Comparison of ENCODE assay signal across 22 cellular contexts in genomic region chr7:152333134-152333533, GRCh38.
DNase-seq lines count a peak whose midpoint lies in the region; ATAC-seq, FAIRE-seq and TF ChIP-seq lines count a peak whose summit lies in the region.
"Had no signal": no experiment of that assay in that cellular context is flagged by ENCODE, and none has a peak within 500 bp of the region (broad histone marks: within the 10 kb centered on the region; RNA-seq: fewer than 3 reads in every experiment).

No MANE protein-coding gene starts in this region.

- H3K27me3 ChIP-seq in A673 (replicated peaks; ENCODE audit: insufficient read depth, low read depth, low read length, poor library complexity) (no peaks in the 10 kb centered on the region), DOHH2 (ENCODE audit: control insufficient read depth, low read length) (no peaks in the 10 kb centered on the region), K562 (ENCODE audit: control insufficient read depth in 2 of 2, insufficient read depth in 2 of 2, low read length in 2 of 2) (no peaks in the 10 kb centered on the region), testis (no peaks in the 10 kb centered on the region)

- no peaks in the 10 kb centered on the region for H3K9me1 ChIP-seq in K562 (ENCODE audit: control insufficient read depth, insufficient read depth, low read length)

- no peak for TF ChIP-seq POLR2A in K562 (conservative IDR thresholded peaks at IDR 0.05)
- TF ChIP-seq POLR2A in testis (IDR thresholded peaks at IDR 0.05) = no peak

- peaks cover 8% of the 10 kb centered on the region for H3K4me1 ChIP-seq in A673 (ENCODE audit: insufficient read depth, low read length, poor library complexity, severe bottlenecking)
- peaks cover 47% of the 10 kb centered on the region for H3K4me1 ChIP-seq in DOHH2 (ENCODE audit: control insufficient read depth, low read length)
- no peaks in the 10 kb centered on the region for H3K4me1 ChIP-seq in K562 (replicated peaks in 1 of 2; ENCODE audit: control insufficient read depth in 2 of 2, insufficient read depth in 2 of 2, low read length in 2 of 2)
- H3K4me1 ChIP-seq in mucosa of descending colon (ENCODE audit: low read depth) = peaks cover 14% of the 10 kb centered on the region
- H3K4me1 ChIP-seq in testis = peaks cover 8% of the 10 kb centered on the region

- intact Hi-C loops in A673 (cut with micrococcal nuclease; ENCODE audit: unreplicated experiment) = no loop called here
- intact Hi-C loops in K562 (cut with micrococcal nuclease) = no loop called here
- intact Hi-C loops in mucosa of descending colon (cut with DNase I, micrococcal nuclease) = no loop called here
- intact Hi-C loops in testis (cut with DNase I; ENCODE audit: low total_unique reads) = no loop called here

- CTCF ChIA-PET in A673 (lab: Charles Lee) = no interaction called here
- CTCF ChIA-PET in K562 (lab: Yijun Ruan, JAX; ENCODE audit: low intra/inter-chr PET ratio) = no interaction called here

- peak overlapping the region; percentile 17; the same call in 1 of the 2 replicates for H3K4me2 ChIP-seq in DOHH2 (ENCODE audit: low read length)
- no peak overlapping the region for H3K4me2 ChIP-seq in K562 (ENCODE audit: insufficient read depth, low read length)

- H3K4me3 ChIP-seq in A673 (ENCODE audit: low read depth, low read length, poor library complexity, severe bottlenecking) = no peak overlapping the region
- H3K4me3 ChIP-seq in DOHH2 (ENCODE audit: low read length) = no peak overlapping the region
- H3K4me3 ChIP-seq in K562 = no peak overlapping the region
- no peak overlapping the region for H3K4me3 ChIP-seq in mucosa of descending colon
- H3K4me3 ChIP-seq in testis = no peak overlapping the region

- TF ChIP-seq CTCF in A673 (conservative IDR thresholded peaks at IDR 0.05; ENCODE audit: low read depth, low read length) (no peak), DOHH2 (IDR thresholded peaks at IDR 0.05; ENCODE audit: low read depth, low read length, poor library complexity, severe bottlenecking) (no peak), K562 (IDR thresholded peaks at IDR 0.05 in 2 of 3, conservative IDR thresholded peaks at IDR 0.05 in 1 of 3; ENCODE audit: insufficient read depth in 2 of 3, low read depth in 1 of 3, low read length in 3 of 3) (no peak), mucosa of descending colon (IDR thresholded peaks at IDR 0.05) (no peak), testis (IDR thresholded peaks at IDR 0.05) (no peak)

- no peak for TF ChIP-seq RAD21 in K562 (CRISPR knock-in tag; conservative IDR thresholded peaks at IDR 0.05 in 1 of 2, IDR thresholded peaks at IDR 0.05 in 1 of 2)

- H3K9me3 ChIP-seq in A673 (ENCODE audit: low read depth, low read length, poor library complexity, severe bottlenecking) (no peaks in the 10 kb centered on the region), DOHH2 (ENCODE audit: control insufficient read depth, insufficient read depth, low read length) (no peaks in the 10 kb centered on the region), K562 (replicated peaks; ENCODE audit: control insufficient read depth, insufficient read depth, low read depth, low read length) (no peaks in the 10 kb centered on the region), mucosa of descending colon (no peaks in the 10 kb centered on the region), testis (no peaks in the 10 kb centered on the region)

- no peak overlapping the region for H2AFZ ChIP-seq in K562 (ENCODE audit: low read depth, low read length)

- no TSS peak for BruUV-seq in A673 (replicated peaks; lab: Mats Ljungman, UMichigan)
- BruUV-seq in K562 (replicated peaks; lab: Mats Ljungman, UMichigan) = no TSS peak

- H4K20me1 ChIP-seq in DOHH2 (ENCODE audit: control insufficient read depth, insufficient read depth, low read depth, low read length) (peaks cover 28% of the 10 kb centered on the region; the same call in 1 of the 2 replicates), K562 (replicated peaks; ENCODE audit: control insufficient read depth, insufficient read depth, low read length) (peaks cover 13% of the 10 kb centered on the region)

- ATAC-seq in K562 = no peak
- peak; percentile 17 for ATAC-seq in mucosa of descending colon
- ATAC-seq: SK-N-SH treated with all-trans-retinoic acid at 6 μM for 48 hours had no signal

- H3K9ac ChIP-seq in K562 (ENCODE audit: insufficient read depth in 1 of 2, low read depth in 2 of 2, low read length in 2 of 2) = no peak overlapping the region

- H3K79me2 ChIP-seq in DOHH2 (ENCODE audit: control insufficient read depth, low read length) = peaks cover 82% of the 10 kb centered on the region
- H3K79me2 ChIP-seq in K562 (ENCODE audit: control insufficient read depth, insufficient read depth, low read length) = peaks cover 73% of the 10 kb centered on the region

- WGBS in K562 (ENCODE audit: insufficient coverage, low coverage, missing lambda C conversion rate) = 89% methylated on average over 2 of the region's 2 CpGs
- 92 to 100% methylated on average over 2 of the region's 2 CpGs for WGBS in testis, 2 donors

- H3K9me2 ChIP-seq in DOHH2 (replicated peaks; ENCODE audit: control insufficient read depth, low read length) = no peaks in the 10 kb centered on the region

- no peak for TF ChIP-seq EP300 in K562 (IDR thresholded peaks at IDR 0.05; ENCODE audit: low read length)

- FAIRE-seq in K562 (lab: Jason Lieb, UNC) = no peak
- FAIRE-seq: GM12891, GM18507, H54 had no signal

- H3K27ac ChIP-seq in A673 (ENCODE audit: low read depth, low read length, poor library complexity, severe bottlenecking) (no peak overlapping the region), DOHH2 (ENCODE audit: low read depth, low read length) (no peak overlapping the region), K562 (ENCODE audit: extremely low read depth, low read depth, low read length) (no peak overlapping the region), testis (no peak overlapping the region)

- in situ Hi-C loops in K562 (cut with MboI) = no loop called here

- POLR2A ChIA-PET in A673 (lab: Charles Lee; ENCODE audit: low non-redundant PET) (no interaction called here), K562 (lab: Yijun Ruan, JAX) (interaction anchor here (0.6 to 0.8 kb wide), 2 partner anchors 19 to 167 kb away, joined by 3 read pairs; no protein-coding TSS in a partner anchor)

- DNase-seq in A673 (ENCODE audit: low spot score) (peak; percentile 17), K562 (ENCODE audit: extremely low read depth in 1 of 4, low spot score in 3 of 4) (no peak), mucosa of descending colon (no peak), DMS153 (lab: John Stamatoyannopoulos, UW) (no peak), NCI-H2107 treated with DMSO at 0.1 percent for 48 hours (lab: John Stamatoyannopoulos, UW; ENCODE audit: unreplicated experiment) (no peak), testis (no peak)
- DNase-seq in activated T-cell treated with anti-CD3 and anti-CD28 coated beads, Interleukin-2, amount 50 U/mL, for 1 hour = no peak
- DNase-seq: COR-L47, DND-41, KG1, NCI-H1092 treated with DMSO at 0.1 percent for 48 hours, NCI-H1436 treated with DMSO at 0.1 percent for 48 hours, NCI-H1930, NCI-H2227 treated with DMSO at 0.1 percent for 48 hours, NCI-H510A treated with DMSO at 0.1 percent for 48 hours, NCI-H748 treated with DMSO at 0.1 percent for 48 hours, SIG-M5 had no signal

- H3F3A ChIP-seq in DOHH2 (ENCODE audit: control insufficient read depth, insufficient read depth) = peaks cover 4% of the 10 kb centered on the region

- H3K36me3 ChIP-seq in A673 (ENCODE audit: insufficient read depth, low read length, poor library complexity, severe bottlenecking) = no peaks in the 10 kb centered on the region
- peaks cover 25% of the 10 kb centered on the region for H3K36me3 ChIP-seq in DOHH2 (ENCODE audit: control insufficient read depth, low read length)
- H3K36me3 ChIP-seq in K562 (ENCODE audit: control insufficient read depth, insufficient read depth, low read length) = peaks cover 27% of the 10 kb centered on the region; the same call in 2 of the 3 replicates
- H3K36me3 ChIP-seq in mucosa of descending colon (ENCODE audit: low read depth) = no peaks in the 10 kb centered on the region
- no peaks in the 10 kb centered on the region for H3K36me3 ChIP-seq in testis (ENCODE audit: low read depth, missing control alignments)

TF ChIP-seq in K562, 482 proteins besides CTCF, POLR2A, EP300 and RAD21:
- TF ChIP-seq ZNF121 (CRISPR knock-in tag; conservative IDR thresholded peaks at IDR 0.05) (peak; percentile 94), RBM25 (IDR thresholded peaks at IDR 0.05; ENCODE audit: low read depth, low read length, severe bottlenecking) (peak; percentile 37), FOSL1 (tag; conservative IDR thresholded peaks at IDR 0.05) (0 out of 2 replicates have a peak, but pooled peaks have one; percentile 17), ZBTB43 (CRISPR knock-in tag; IDR thresholded peaks at IDR 0.05) (no peak), BCOR (IDR thresholded peaks at IDR 0.05) (0 out of 2 replicates have a peak, but pooled peaks have one; percentile 23), POLR2B (IDR thresholded peaks at IDR 0.05; ENCODE audit: low read depth, partially characterized antibody) (no peak), GABPB1 (CRISPR knock-in tag; IDR thresholded peaks at IDR 0.05) (no peak)
